In genomic region chr19:15810335-15810734, GRCh38 we compare ENCODE assay signal across 1 cellular context.
TF ChIP-seq lines count a peak whose summit lies in the region.

No MANE protein-coding gene starts in this region.

TF ChIP-seq in GM23338, 12 proteins besides CTCF, POLR2A, EP300 and RAD21 (continued from another document):
- TF ChIP-seq REST (IDR thresholded peaks at IDR 0.05; ENCODE audit: unreplicated experiment): no peak
- no peak for TF ChIP-seq CREB1 (CRISPR knock-in tag; IDR thresholded peaks at IDR 0.05; ENCODE audit: low read depth)
- TF ChIP-seq NANOG (IDR thresholded peaks at IDR 0.05; ENCODE audit: borderline replicate concordance): no peak
- TF ChIP-seq JUNB (IDR thresholded peaks at IDR 0.05; ENCODE audit: unreplicated experiment): no peak
